In genomic region chr2:47808614-47809013, GRCh38 we compare ENCODE assay signal across 1 cellular context.
TF ChIP-seq lines count a peak whose summit lies in the region.

No MANE protein-coding gene starts in this region.

TF ChIP-seq in HEK293, 187 proteins besides CTCF, POLR2A, EP300 and RAD21 (continued from another document):
- TF ChIP-seq ZNF121 (tag by site-specific recombination; IDR thresholded peaks at IDR 0.05) (peak; percentile 35; the same call in 1 of the 2 replicates), IKZF3 (tag by site-specific recombination; IDR thresholded peaks at IDR 0.05) (no peak)
